In genomic region chr19:49150106-49150943, GRCh38 we compare ENCODE assay signal across 1 cellular context.
TF ChIP-seq lines count a peak whose summit lies in the region.

No MANE protein-coding gene starts in this region.

TF ChIP-seq in WTC11, 78 proteins besides CTCF, POLR2A, EP300 and RAD21 (continued from another document):
- TF ChIP-seq SMAD4 (CRISPR knock-in tag; IDR thresholded peaks at IDR 0.05) (0 out of 2 replicates have a peak, but pooled peaks have one; percentile 30), E2F1 (CRISPR knock-in tag; IDR thresholded peaks at IDR 0.05) (no peak), FOXP1 (CRISPR knock-in tag; IDR thresholded peaks at IDR 0.05; ENCODE audit: borderline replicate concordance) (0 out of 2 replicates have a peak, but pooled peaks have one; percentile 36), GTF2I (CRISPR knock-in tag; conservative IDR thresholded peaks at IDR 0.05) (no peak), NR2C2 (CRISPR knock-in tag; IDR thresholded peaks at IDR 0.05) (no peak), SP1 (CRISPR knock-in tag; conservative IDR thresholded peaks at IDR 0.05) (0 out of 2 replicates have a peak, but pooled peaks have one; percentile 2), ERG (CRISPR knock-in tag; IDR thresholded peaks at IDR 0.05) (no peak)
